26 cellular contexts compared by ENCODE assay signal in the genomic region with DNA sequence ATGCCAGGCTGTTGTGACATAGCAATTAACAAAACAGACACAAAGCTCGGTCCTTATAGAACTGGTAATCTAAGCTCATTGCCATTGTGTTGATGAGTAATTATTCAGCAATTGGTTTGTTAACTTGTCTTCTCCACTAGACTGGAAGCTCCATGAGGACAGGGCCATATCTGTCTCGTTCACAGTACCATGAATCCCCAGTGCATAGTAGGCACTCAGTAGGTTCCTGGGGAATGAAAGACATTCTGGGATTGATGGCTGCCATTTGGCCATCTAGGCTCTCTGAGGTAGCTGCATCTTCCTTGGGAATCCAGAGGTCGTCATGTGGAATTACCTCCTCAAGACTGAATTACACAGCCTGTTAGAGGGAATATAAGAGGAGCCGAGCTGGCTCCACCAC.
DNase-seq lines count a peak whose midpoint lies in the region; ATAC-seq, FAIRE-seq and TF ChIP-seq lines count a peak whose summit lies in the region.
"Had no signal": no experiment of that assay in that cellular context is flagged by ENCODE, and none has a peak within 500 bp of the region (broad histone marks: within the 10 kb centered on the region; RNA-seq: fewer than 3 reads in every experiment).

No MANE protein-coding gene starts in this region.

- H2BK120ac ChIP-seq in H1 (replicated peaks; ENCODE audit: low read depth, low read length) = no peak overlapping the region

- H3K4me3 Mint-ChIP-seq in activated naive CD8-positive, alpha-beta T cell treated with anti-CD3 and anti-CD28 coated beads, Interleukin-2, amount 10 ng/mL, durations not matched to agents 7 days and 5 days = no peak overlapping the region
- H3K4me3 Mint-ChIP-seq in activated naive CD8-positive, alpha-beta T cell treated with anti-CD3 and anti-CD28 coated beads for 36 hours = no peak overlapping the region

- H2AFZ ChIP-seq in H1 (ENCODE audit: low read length) = no peak overlapping the region
- H2AFZ ChIP-seq: PC-9 had no signal

- ATAC-seq in activated naive CD8-positive, alpha-beta T cell treated with anti-CD3 and anti-CD28 coated beads, Interleukin-2, amount 10 ng/mL, durations not matched to agents 7 days and 5 days (ENCODE audit: low read depth) = no peak
- ATAC-seq in RWPE2 (ENCODE audit: low read depth) (no peak), GM18517 (IDR thresholded peaks at IDR 0.05; ENCODE audit: unreplicated experiment) (no peak)
- ATAC-seq: HCT116 had no signal

- no peak overlapping the region for H3K27ac ChIP-seq in RWPE2 (ENCODE audit: poor library complexity, severe bottlenecking)
- no peak overlapping the region for H3K27ac ChIP-seq in H1 (ENCODE audit: low read depth, low read length)
- H3K27ac ChIP-seq: BLaER1 treated with 17β-estradiol and CSF1 and Interleukin-3, amounts not matched to agents 10 nM and 100 nM; KMS-11; PC-9; SJSA1 had no signal

- H3K23me2 ChIP-seq in H1 (ENCODE audit: low read depth, low read length) = no peaks in the 10 kb centered on the region

- H4K91ac ChIP-seq in H1 (replicated peaks; ENCODE audit: insufficient read length, low read length) = no peak overlapping the region

- no peak overlapping the region for H4K8ac ChIP-seq in H1 (ENCODE audit: extremely low read depth, insufficient read depth, low read length)

- TF ChIP-seq EP300 in H1 (IDR thresholded peaks at IDR 0.05; ENCODE audit: borderline replicate concordance in 1 of 2, low read depth in 2 of 2, low read length in 2 of 2) = no peak

- H3K79me2 ChIP-seq in H1 (ENCODE audit: control insufficient read depth in 1 of 2, insufficient read depth in 2 of 2, low read length in 2 of 2) = no peaks in the 10 kb centered on the region

- no peak overlapping the region for H2BK20ac ChIP-seq in H1 (ENCODE audit: low read length)

- no peak overlapping the region for H3K4ac ChIP-seq in H1 (replicated peaks; ENCODE audit: insufficient read length, low read depth, low read length)

- no peak overlapping the region for H4K5ac ChIP-seq in H1 (ENCODE audit: insufficient read length, low read depth, low read length)

- no peak overlapping the region for H3K4me2 ChIP-seq in H1 (ENCODE audit: insufficient read depth in 1 of 2, low read depth in 2 of 2, low read length in 2 of 2)
- H3K4me2 ChIP-seq: BLaER1 treated with 17β-estradiol and CSF1 and Interleukin-3, amounts not matched to agents 10 nM and 100 nM; KMS-11; PC-9 had no signal

- H3K9ac ChIP-seq in H1 (replicated peaks in 1 of 4; ENCODE audit: extremely low read depth in 1 of 4, low read depth in 3 of 4, low read length in 3 of 4) = no peak overlapping the region
- H3K9ac ChIP-seq: BLaER1 treated with 17β-estradiol and CSF1 and Interleukin-3, amounts not matched to agents 10 nM and 100 nM; KMS-11 had no signal

- peaks cover 1% of the 10 kb centered on the region for H3K9me3 Mint-ChIP-seq in activated naive CD8-positive, alpha-beta T cell treated with anti-CD3 and anti-CD28 coated beads, Interleukin-2, amount 10 ng/mL, durations not matched to agents 7 days and 5 days
- no peaks in the 10 kb centered on the region for H3K9me3 Mint-ChIP-seq in activated naive CD8-positive, alpha-beta T cell treated with anti-CD3 and anti-CD28 coated beads for 36 hours
- H3K9me3 Mint-ChIP-seq: CD4-positive, alpha-beta memory T cell had no signal

- H3K27me3 Mint-ChIP-seq in activated naive CD8-positive, alpha-beta T cell treated with anti-CD3 and anti-CD28 coated beads, Interleukin-2, amount 10 ng/mL, durations not matched to agents 7 days and 5 days = no peaks in the 10 kb centered on the region
- H3K27me3 Mint-ChIP-seq in activated naive CD8-positive, alpha-beta T cell treated with anti-CD3 and anti-CD28 coated beads for 36 hours = no peaks in the 10 kb centered on the region
- H3K27me3 Mint-ChIP-seq: CD4-positive, alpha-beta memory T cell had no signal

- no peak for DNase-seq in activated naive CD8-positive, alpha-beta T cell treated with anti-CD3 and anti-CD28 coated beads, Interleukin-2, amount 10 ng/mL, durations not matched to agents 7 days and 5 days
- DNase-seq in activated naive CD8-positive, alpha-beta T cell treated with anti-CD3 and anti-CD28 coated beads for 36 hours = no peak
- DNase-seq in RWPE2 (ENCODE audit: low spot score) (peak; percentile 20), H1 (ENCODE audit: low read depth in 1 of 2, low spot score in 2 of 2) (no peak), iPS-NIHi11 (ENCODE audit: low spot score) (no peak), NCI-H1436 (lab: John Stamatoyannopoulos, UW) (no peak)
- DNase-seq: CD4-positive, alpha-beta memory T cell; COR-L47; DMS53; IMR-90; MM.1S; NCI-H1694; NCI-H2029 treated with DMSO at 0.1 percent for 48 hours; NCI-H446 treated with DMSO at 0.1 percent for 48 hours; NCI-H526; NCI-H82; NK-92 treated with Interleukin-12 subunit alpha and Interleukin-12 subunit beta, amount 100 ng/mL, for 24 hours; PC-9; Right ventricle myocardium superior had no signal

- H3K27ac Mint-ChIP-seq in activated naive CD8-positive, alpha-beta T cell treated with anti-CD3 and anti-CD28 coated beads, Interleukin-2, amount 10 ng/mL, durations not matched to agents 7 days and 5 days = peak overlapping the region; percentile 14
- H3K27ac Mint-ChIP-seq in activated naive CD8-positive, alpha-beta T cell treated with anti-CD3 and anti-CD28 coated beads for 36 hours = no peak overlapping the region

- H2BK12ac ChIP-seq in H1 (ENCODE audit: low read depth, low read length) = no peak overlapping the region

- 87% methylated on average over 4 of the region's 4 CpGs; no CpG with 5 or more reads in 1 of the 2 experiments for whole genome bisulfite sequencing in H1 (ENCODE audit: extremely low coverage in 1 of 2, insufficient coverage in 1 of 2, insufficient read length in 1 of 2, insufficient replicate concordance in 2 of 2, low coverage in 1 of 2, low lambda C conversion rate in 2 of 2, missing lambda C conversion rate in 1 of 2), 2 experiments

- H3K9me3 ChIP-seq in RWPE2 (ENCODE audit: severe bottlenecking) (no peaks in the 10 kb centered on the region), H1 (ENCODE audit: insufficient read depth in 2 of 2, low read depth in 1 of 2, low read length in 1 of 2) (no peaks in the 10 kb centered on the region)
- H3K9me3 ChIP-seq: SJSA1 had no signal

- no peak for TF ChIP-seq CTCF in RWPE2 (IDR thresholded peaks at IDR 0.05; ENCODE audit: poor library complexity, severe bottlenecking)
- no peak for TF ChIP-seq CTCF in H1 (IDR thresholded peaks at IDR 0.05; ENCODE audit: control extremely low read depth in 1 of 3, insufficient read depth in 1 of 3, low read depth in 1 of 3, low read length in 3 of 3)

- peaks cover 30% of the 10 kb centered on the region for H3K36me3 Mint-ChIP-seq in activated naive CD8-positive, alpha-beta T cell treated with anti-CD3 and anti-CD28 coated beads, Interleukin-2, amount 10 ng/mL, durations not matched to agents 7 days and 5 days
- H3K36me3 Mint-ChIP-seq in activated naive CD8-positive, alpha-beta T cell treated with anti-CD3 and anti-CD28 coated beads for 36 hours = peaks cover 5% of the 10 kb centered on the region

- 0 out of 2 replicates have a peak overlapping the region, but pooled peaks have one; percentile 3 for H2BK15ac ChIP-seq in H1 (ENCODE audit: low read length)

- H3K18ac ChIP-seq in H1 (ENCODE audit: extremely low read depth, low read length) = no peak overlapping the region

- H4K20me1 ChIP-seq in H1 (replicated peaks in 1 of 2; ENCODE audit: control insufficient read depth in 1 of 2, insufficient read depth in 2 of 2, low read length in 2 of 2) = peaks cover 1 to 7% of the 10 kb centered on the region in 2 experiments

- no peak overlapping the region for H3K56ac ChIP-seq in H1 (replicated peaks; ENCODE audit: insufficient read length, low read depth, low read length)

- CTCF ChIA-PET in H1 (lab: Charles Lee; ENCODE audit: partially characterized antibody) = interaction anchor here (0.8 to 1.5 kb wide), 5 partner anchors 20 to 194 kb away, joined by 3 to 5 read pairs (median 4); no protein-coding TSS in a partner anchor

- peaks cover 29% of the 10 kb centered on the region for H3K4me1 Mint-ChIP-seq in activated naive CD8-positive, alpha-beta T cell treated with anti-CD3 and anti-CD28 coated beads, Interleukin-2, amount 10 ng/mL, durations not matched to agents 7 days and 5 days
- peaks cover 25% of the 10 kb centered on the region for H3K4me1 Mint-ChIP-seq in activated naive CD8-positive, alpha-beta T cell treated with anti-CD3 and anti-CD28 coated beads for 36 hours

- H3K14ac ChIP-seq in H1 (ENCODE audit: insufficient read length) = no peak overlapping the region

- no peaks in the 10 kb centered on the region for H3K27me3 ChIP-seq in RWPE2 (ENCODE audit: insufficient read depth, poor library complexity, severe bottlenecking)
- H3K27me3 ChIP-seq in H1 (replicated peaks in 1 of 4; ENCODE audit: control insufficient read depth in 3 of 4, extremely low read depth in 1 of 4, insufficient read depth in 3 of 4, low read length in 3 of 4) = no peaks in the 10 kb centered on the region
- H3K27me3 ChIP-seq: BLaER1 treated with 17β-estradiol and CSF1 and Interleukin-3, amounts not matched to agents 10 nM and 100 nM; SJSA1 had no signal

- no peaks in the 10 kb centered on the region for H3K4me1 ChIP-seq in RWPE2 (ENCODE audit: insufficient read depth, poor library complexity, severe bottlenecking)
- peaks cover 0 to 10% (median 3%) of the 10 kb centered on the region in 4 experiments; a peak in 4 of 7 replicates for H3K4me1 ChIP-seq in H1 (replicated peaks in 1 of 4; ENCODE audit: control insufficient read depth in 3 of 4, insufficient read depth in 4 of 4, low read length in 3 of 4)
- H3K4me1 ChIP-seq: SJSA1 had no signal

- H3K36me3 ChIP-seq in RWPE2 (ENCODE audit: low read depth) (no peaks in the 10 kb centered on the region), H1 (ENCODE audit: control insufficient read depth in 2 of 4, insufficient read depth in 4 of 4, low read length in 3 of 4) (no peaks in the 10 kb centered on the region)
- H3K36me3 ChIP-seq: SJSA1 had no signal

- no peak overlapping the region for H2BK5ac ChIP-seq in H1 (ENCODE audit: low read depth, low read length)

- H3K4me3 ChIP-seq in RWPE2 (ENCODE audit: severe bottlenecking) (no peak overlapping the region), H1 (ENCODE audit: extremely low read depth in 1 of 4, insufficient read depth in 2 of 4, low read depth in 3 of 4, low read length in 4 of 4) (no peak overlapping the region)
- H3K4me3 ChIP-seq: BLaER1 treated with 17β-estradiol and CSF1 and Interleukin-3, amounts not matched to agents 10 nM and 100 nM; PC-9; SJSA1 had no signal

- H3K79me1 ChIP-seq in H1 (ENCODE audit: low read depth, low read length) = no peaks in the 10 kb centered on the region

- no peak overlapping the region for H3K23ac ChIP-seq in H1 (ENCODE audit: insufficient read length)

- H2AK5ac ChIP-seq in H1 (ENCODE audit: low read depth, low read length) = no peak overlapping the region

- no peak for TF ChIP-seq RAD21 in H1 (IDR thresholded peaks at IDR 0.05 in 1 of 2, conservative IDR thresholded peaks at IDR 0.05 in 1 of 2; ENCODE audit: low read depth in 2 of 2, low read length in 2 of 2)

- POLR2A ChIA-PET in activated naive CD8-positive, alpha-beta T cell treated with anti-CD3 and anti-CD28 coated beads, Interleukin-2, amount 10 ng/mL, durations not matched to agents 7 days and 5 days (lab: Charles Lee) = no interaction called here
- POLR2A ChIA-PET in H1 (lab: Charles Lee; ENCODE audit: partially characterized antibody) = no interaction called here

- no peak for FAIRE-seq in H1 (lab: Jason Lieb, UNC)
- FAIRE-seq: A204.1, G401.6 had no signal

- TF ChIP-seq POLR2A in H1 (IDR thresholded peaks at IDR 0.05; ENCODE audit: control extremely low read depth in 1 of 2, low read depth in 2 of 2, low read length in 2 of 2) = no peak
